ENCODE assay signal across 12 cellular contexts in the genomic region with DNA sequence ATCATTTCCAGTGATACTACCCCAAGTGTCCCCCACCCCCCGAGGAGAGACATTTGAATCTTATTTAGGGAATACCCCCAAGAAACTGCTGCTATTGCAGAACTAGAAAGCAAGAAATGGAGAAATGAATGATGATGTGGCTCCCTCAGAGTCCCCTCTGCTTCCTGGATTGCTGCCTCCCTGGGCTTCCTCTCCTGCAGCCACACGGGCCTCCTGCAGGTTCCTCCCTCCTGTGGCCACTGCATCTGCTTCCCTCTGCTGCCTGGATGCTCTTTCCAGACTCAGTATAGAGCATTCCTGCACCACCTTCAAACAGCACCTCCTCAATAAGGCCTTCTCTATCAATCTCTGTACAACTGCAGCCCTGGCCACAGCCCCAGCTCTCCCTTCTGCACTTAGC.
"Had no signal": no experiment of that assay in that cellular context is flagged by ENCODE, and none has a peak within 500 bp of the region (broad histone marks: within the 10 kb centered on the region; RNA-seq: fewer than 3 reads in every experiment).

No MANE protein-coding gene starts in this region.

- H3K27me3 ChIP-seq: brain microvascular endothelial cell, hepatocyte, neutrophil, tibial artery had no signal

- H3K27ac Mint-ChIP-seq: activated CD4-positive, alpha-beta memory T cell treated with anti-CD3 and anti-CD28 coated beads for 36 hours; activated naive CD8-positive, alpha-beta T cell treated with anti-CD3 and anti-CD28 coated beads for 36 hours had no signal

- H3K27me3 Mint-ChIP-seq: activated CD4-positive, alpha-beta memory T cell treated with anti-CD3 and anti-CD28 coated beads for 36 hours; activated naive CD8-positive, alpha-beta T cell treated with anti-CD3 and anti-CD28 coated beads for 36 hours; effector memory CD8-positive, alpha-beta T cell; naive B cell had no signal

- H3K9me3 Mint-ChIP-seq: effector memory CD8-positive, alpha-beta T cell had no signal

- ATAC-seq: activated T-cell treated with anti-CD3 and anti-CD28 coated beads, Interleukin-2, amount 50 U/mL, for 4 hours; effector memory CD8-positive, alpha-beta T cell had no signal

- H3K4me1 Mint-ChIP-seq: activated naive CD8-positive, alpha-beta T cell treated with anti-CD3 and anti-CD28 coated beads for 36 hours had no signal

- H3K27ac ChIP-seq: brain microvascular endothelial cell, hepatocyte, neutrophil, tibial artery had no signal

- H3K9me3 ChIP-seq: neutrophil, tibial artery had no signal

- DNase-seq: activated CD4-positive, alpha-beta memory T cell treated with anti-CD3 and anti-CD28 coated beads for 36 hours; activated effector memory CD4-positive, alpha-beta T cell treated with anti-CD3 and anti-CD28 coated beads, Interleukin-2, amount 50 U/mL, for 16 hours; activated naive CD8-positive, alpha-beta T cell treated with anti-CD3 and anti-CD28 coated beads for 36 hours; activated T-cell treated with anti-CD3 and anti-CD28 coated beads, Interleukin-2, amount 50 U/mL, for 4 hours; brain microvascular endothelial cell; effector memory CD8-positive, alpha-beta T cell; naive B cell; retina; tibial artery had no signal

- H3K4me3 Mint-ChIP-seq: activated CD4-positive, alpha-beta memory T cell treated with anti-CD3 and anti-CD28 coated beads for 36 hours; activated naive CD8-positive, alpha-beta T cell treated with anti-CD3 and anti-CD28 coated beads for 36 hours; activated T-cell treated with anti-CD3 and anti-CD28 coated beads, Interleukin-2, amount 50 U/mL, for 4 hours; effector memory CD8-positive, alpha-beta T cell; naive B cell had no signal

- H3K4me1 ChIP-seq: tibial artery had no signal

- H3K4me3 ChIP-seq: hepatocyte, lung, tibial artery had no signal
